ENCODE assay signal across 17 cellular contexts in genomic region chr1:12181568-12181967, GRCh38. TPM values are rescaled to one million over a fixed set of nuclear protein-coding genes. Genes with fewer than 3 reads are reported as not detected.
A peak's percentile ranks its signal among the peaks of the same experiment; 100 is the strongest.
DNase-seq lines count a peak whose midpoint lies in the region; ATAC-seq, FAIRE-seq and TF ChIP-seq lines count a peak whose summit lies in the region.
"Had no signal": no experiment of that assay in that cellular context is flagged by ENCODE, and none has a peak within 500 bp of the region (broad histone marks: within the 10 kb centered on the region; RNA-seq: fewer than 3 reads in every experiment).

No MANE protein-coding gene starts in this region.

- H3K9ac ChIP-seq in neural progenitor cell = no peak overlapping the region

- H3K27ac Mint-ChIP-seq in neural progenitor cell = peak overlapping the region; percentile 69
- H3K27ac Mint-ChIP-seq: nephron progenitor cell had no signal

- peaks cover 5% of the 10 kb centered on the region for H3F3A ChIP-seq in neural progenitor cell (ENCODE audit: low read depth)

- no peak for FAIRE-seq in RCC 7860 (lab: Jason Lieb, UNC)
- FAIRE-seq: GM12891 had no signal

- ATAC-seq in heart right ventricle (no peak), GM18502 (IDR thresholded peaks at IDR 0.05; ENCODE audit: poor library complexity, unreplicated experiment) (no peak)
- ATAC-seq: activated CD4-positive, CD25-positive, alpha-beta regulatory T cell treated with anti-CD3 and anti-CD28 coated beads, Interleukin-2, amount 50 U/mL, for 24 hours; left colon had no signal

- TF ChIP-seq POLR2A in vagina (IDR thresholded peaks at IDR 0.05) = no peak

- H3K9me3 Mint-ChIP-seq in neural progenitor cell = no peaks in the 10 kb centered on the region
- H3K9me3 Mint-ChIP-seq: activated T-helper 2 cell treated with anti-CD3 and anti-CD28 coated beads, Interferon-gamma antibody, Interleukin-2, Interleukin-4, amounts not matched to agents 10 μg/mL and 5 μg/mL and 100 μg/mL, durations not matched to agents 14 hours and 24 hours and 36 hours; nephron progenitor cell had no signal

- H3K9me3 ChIP-seq in heart right ventricle (no peaks in the 10 kb centered on the region), neural progenitor cell (ENCODE audit: low read depth) (no peaks in the 10 kb centered on the region), vagina (no peaks in the 10 kb centered on the region)
- H3K9me3 ChIP-seq: thyroid gland had no signal

- WGBS in heart right ventricle, 2 donors = 95 to 96% methylated on average over 7 of the region's 7 CpGs

- H3K4me3 ChIP-seq in heart right ventricle (no peak overlapping the region), neural progenitor cell (no peak overlapping the region), vagina (no peak overlapping the region)
- H3K4me3 ChIP-seq: thyroid gland had no signal

- H4K20me1 ChIP-seq in neural progenitor cell (ENCODE audit: low read depth) = no peaks in the 10 kb centered on the region

- H3K27ac ChIP-seq in heart right ventricle (peak overlapping the region in 9 of 10 donors; percentile 56 to 99 (median 76)), cingulate gyrus (ENCODE audit: low read depth, low read length) (peak overlapping the region; percentile 79), neural progenitor cell (no peak overlapping the region), vagina (peak overlapping the region; percentile 80)

- H3K4me2 ChIP-seq in neural progenitor cell = no peak overlapping the region

- no peak overlapping the region for H3K4me3 Mint-ChIP-seq in neural progenitor cell
- H3K4me3 Mint-ChIP-seq: nephron progenitor cell had no signal

- intact Hi-C loops in heart right ventricle (cut with DNase I) = loop anchor here in 1 of 10 donors (5.0 kb wide), 2 partner anchors 34 to 49 kb away; no protein-coding TSS in a partner anchor
- intact Hi-C loops in cardiac septum (cut with DNase I) = no loop called here
- intact Hi-C loops in vagina (cut with DNase I) = no loop called here

- no peak for TF ChIP-seq CTCF in heart right ventricle (IDR thresholded peaks at IDR 0.05)
- no peak for TF ChIP-seq CTCF in neural progenitor cell (IDR thresholded peaks at IDR 0.05)
- TF ChIP-seq CTCF in vagina (IDR thresholded peaks at IDR 0.05) = no peak

- H3K4me1 Mint-ChIP-seq in neural progenitor cell = peaks cover 48% of the 10 kb centered on the region

- no peaks in the 10 kb centered on the region for H3K79me2 ChIP-seq in neural progenitor cell (ENCODE audit: low read depth)

- H3K27me3 ChIP-seq in heart right ventricle = peaks cover 0 to 5% (median 0%) of the 10 kb centered on the region in 7 donors
- no peaks in the 10 kb centered on the region for H3K27me3 ChIP-seq in neural progenitor cell
- H3K27me3 ChIP-seq in vagina = no peaks in the 10 kb centered on the region
- H3K27me3 ChIP-seq: thyroid gland had no signal

- H2AFZ ChIP-seq in neural progenitor cell (replicated peaks) = no peak overlapping the region

- DNase-seq in heart right ventricle = no peak
- no peak for DNase-seq in cardiac septum (ENCODE audit: low spot score)
- no peak for DNase-seq in neural progenitor cell (ENCODE audit: low spot score)
- no peak for DNase-seq in vagina (ENCODE audit: extremely low spot score in 2 of 2)
- DNase-seq in activated effector memory CD4-positive, alpha-beta T cell treated with Interleukin-2 at 50 U/mL for 16 hours = no peak
- DNase-seq in RCC 7860 (ENCODE audit: low spot score) = no peak
- DNase-seq: left colon, NCI-H1092 treated with DMSO at 0.1 percent for 48 hours, NCI-H345, nephron progenitor cell, thyroid gland had no signal

- no peaks in the 10 kb centered on the region for H3K36me3 Mint-ChIP-seq in neural progenitor cell

- H3K36me3 ChIP-seq in heart right ventricle (peaks cover 0 to 37% (median 0%) of the 10 kb centered on the region in 9 donors), neural progenitor cell (no peaks in the 10 kb centered on the region), vagina (no peaks in the 10 kb centered on the region)
- H3K36me3 ChIP-seq: thyroid gland had no signal

- H3K4me1 ChIP-seq in heart right ventricle (peaks cover 26 to 100% (median 93%) of the 10 kb centered on the region in 9 donors), neural progenitor cell (peaks cover 23% of the 10 kb centered on the region), vagina (peaks cover 94% of the 10 kb centered on the region)

- peaks cover 8% of the 10 kb centered on the region for H3K27me3 Mint-ChIP-seq in neural progenitor cell (ENCODE audit: insufficient read depth, low read depth)

RNA-seq across cellular contexts. Expression of gene TNFRSF1B, which starts 14.8 kb away (rescaled TPM):
- total RNA-seq in heart right ventricle (10 to 100 TPM in 8 of 10 donors, 1 to 10 TPM in 2; 8.0 to 55.4 (median 15.7) TPM), cardiac septum (15.5 TPM), neural progenitor cell (ENCODE audit: low replicate concordance) (0.04 and 0.22 TPM in 2 replicates), vagina (41.0 TPM)
- 10 to 100 TPM; 11.9 to 15.3 TPM for polyA plus RNA-seq in heart right ventricle
- total RNA-seq: OCI-LY7 had no signal

RNA-seq across cellular contexts. Expression of gene VPS13D, which starts 48.3 kb away (rescaled TPM):
- total RNA-seq in heart right ventricle (100 to 1,000 TPM in 2 of 10 donors, 10 to 100 TPM in 8; 59.6 to 161 (median 92.0) TPM), cardiac septum (68.2 TPM), neural progenitor cell (ENCODE audit: low replicate concordance) (15.1 and 16.4 TPM in 2 replicates), vagina (88.9 TPM)
- 10 to 100 TPM; 36.9 to 48.2 TPM for polyA plus RNA-seq in heart right ventricle
